In genomic region chr2:49044680-49045079, GRCh38 we compare ENCODE assay signal across 9 cellular contexts.
DNase-seq lines count a peak whose midpoint lies in the region; ATAC-seq, FAIRE-seq and TF ChIP-seq lines count a peak whose summit lies in the region.
"Had no signal": no experiment of that assay in that cellular context is flagged by ENCODE, and none has a peak within 500 bp of the region (broad histone marks: within the 10 kb centered on the region; RNA-seq: fewer than 3 reads in every experiment).

No MANE protein-coding gene starts in this region.

- H3K4ac ChIP-seq in H1 (replicated peaks; ENCODE audit: insufficient read length, low read depth, low read length): no peak overlapping the region
- H3K4ac ChIP-seq in neuronal stem cell (ENCODE audit: low read length): no peak overlapping the region

- H3K79me1 ChIP-seq in H1 (ENCODE audit: low read depth, low read length) (no peaks in the 10 kb centered on the region), neuronal stem cell (ENCODE audit: low read depth, low read length) (no peaks in the 10 kb centered on the region)

- H3K27me3 ChIP-seq in H1 (replicated peaks in 1 of 4; ENCODE audit: control insufficient read depth in 3 of 4, extremely low read depth in 1 of 4, insufficient read depth in 3 of 4, low read length in 3 of 4) (no peaks in the 10 kb centered on the region), neuronal stem cell (ENCODE audit: control insufficient read depth in 3 of 3, insufficient read depth in 3 of 3, low read depth in 1 of 3, low read length in 3 of 3) (no peaks in the 10 kb centered on the region)

- H3K18ac ChIP-seq in H1 (ENCODE audit: extremely low read depth, low read length): no peak overlapping the region
- no peak overlapping the region for H3K18ac ChIP-seq in neuronal stem cell (ENCODE audit: low read length)

- TF ChIP-seq CTCF in H1 (IDR thresholded peaks at IDR 0.05; ENCODE audit: control extremely low read depth in 1 of 3, insufficient read depth in 1 of 3, low read depth in 1 of 3, low read length in 3 of 3): peak in 2 of 3 experiments; percentile 59 to 62; a peak in 3 of 4 replicates

- ATAC-seq in GM19395 (IDR thresholded peaks at IDR 0.05; ENCODE audit: unreplicated experiment) (peak; percentile 54), GM21515 (IDR thresholded peaks at IDR 0.05; ENCODE audit: unreplicated experiment) (no peak)
- ATAC-seq: PC-3 had no signal

- POLR2A ChIA-PET in H1 (lab: Charles Lee; ENCODE audit: partially characterized antibody): no interaction called here

- H3K23me2 ChIP-seq in H1 (ENCODE audit: low read depth, low read length): no peaks in the 10 kb centered on the region; the same call in 1 of the 2 replicates

- CTCF ChIA-PET in H1 (lab: Charles Lee; ENCODE audit: partially characterized antibody): interaction anchor here (0.8 to 2.5 kb wide), 16 partner anchors 9 to 559 kb away, joined by 3 to 13 read pairs (median 3); no protein-coding TSS in a partner anchor

- H2AK5ac ChIP-seq in H1 (ENCODE audit: low read depth, low read length) (no peak overlapping the region), neuronal stem cell (ENCODE audit: low read depth, low read length) (no peak overlapping the region)

- no peaks in the 10 kb centered on the region for H3K79me2 ChIP-seq in H1 (ENCODE audit: control insufficient read depth in 1 of 2, insufficient read depth in 2 of 2, low read length in 2 of 2)

- H2BK20ac ChIP-seq in H1 (ENCODE audit: low read length): no peak overlapping the region

- TF ChIP-seq RAD21 in H1 (IDR thresholded peaks at IDR 0.05 in 1 of 2, conservative IDR thresholded peaks at IDR 0.05 in 1 of 2; ENCODE audit: low read depth in 2 of 2, low read length in 2 of 2): peak; percentile 69 to 75

- TF ChIP-seq EP300 in H1 (IDR thresholded peaks at IDR 0.05; ENCODE audit: borderline replicate concordance in 1 of 2, low read depth in 2 of 2, low read length in 2 of 2): no peak

- H3K4me1 ChIP-seq in H1 (replicated peaks in 1 of 4; ENCODE audit: control insufficient read depth in 3 of 4, insufficient read depth in 4 of 4, low read length in 3 of 4) (peaks cover 0 to 6% (median 3%) of the 10 kb centered on the region in 4 experiments; a peak in 4 of 7 replicates), neuronal stem cell (ENCODE audit: control insufficient read depth in 2 of 2, insufficient read depth in 1 of 2, low read depth in 1 of 2, low read length in 2 of 2) (peaks cover 0 to 5% of the 10 kb centered on the region in 2 donors)

- H2BK12ac ChIP-seq in H1 (ENCODE audit: low read depth, low read length) (no peak overlapping the region), neuronal stem cell (ENCODE audit: low read length) (no peak overlapping the region)

- no peak overlapping the region for H2BK120ac ChIP-seq in H1 (replicated peaks; ENCODE audit: low read depth, low read length)
- H2BK120ac ChIP-seq in neuronal stem cell (ENCODE audit: low read depth, low read length): no peak overlapping the region

- H3K9me3 ChIP-seq in H1 (ENCODE audit: insufficient read depth in 2 of 2, low read depth in 1 of 2, low read length in 1 of 2) (no peaks in the 10 kb centered on the region), neuronal stem cell (replicated peaks in 1 of 2; ENCODE audit: control insufficient read depth in 2 of 2, insufficient read depth in 1 of 2, low read depth in 1 of 2, low read length in 2 of 2) (no peaks in the 10 kb centered on the region)

- H2BK15ac ChIP-seq in H1 (ENCODE audit: low read length) (no peak overlapping the region), neuronal stem cell (ENCODE audit: low read length) (no peak overlapping the region)

- H2BK5ac ChIP-seq in H1 (ENCODE audit: low read depth, low read length) (no peak overlapping the region), neuronal stem cell (ENCODE audit: low read length) (no peak overlapping the region)

- H3K4me3 ChIP-seq in H1 (ENCODE audit: extremely low read depth in 1 of 4, insufficient read depth in 2 of 4, low read depth in 3 of 4, low read length in 4 of 4) (no peak overlapping the region), neuronal stem cell (ENCODE audit: low read length in 2 of 2) (no peak overlapping the region)

- H3K4me2 ChIP-seq in H1 (ENCODE audit: insufficient read depth in 1 of 2, low read depth in 2 of 2, low read length in 2 of 2): no peak overlapping the region; a peak in 1 of 4 replicates
- no peak overlapping the region for H3K4me2 ChIP-seq in neuronal stem cell (ENCODE audit: insufficient read depth, low read length, poor library complexity, severe bottlenecking)

- H3K36me3 ChIP-seq in H1 (ENCODE audit: control insufficient read depth in 2 of 4, insufficient read depth in 4 of 4, low read length in 3 of 4) (no peaks in the 10 kb centered on the region), neuronal stem cell (replicated peaks in 1 of 2; ENCODE audit: control insufficient read depth in 2 of 2, insufficient read depth in 2 of 2, low read length in 2 of 2) (no peaks in the 10 kb centered on the region)

- H2AFZ ChIP-seq in H1 (ENCODE audit: low read length): peak overlapping the region; percentile 86
- H2AFZ ChIP-seq in neuronal stem cell (ENCODE audit: low read length): no peak overlapping the region

- H3K56ac ChIP-seq in H1 (replicated peaks; ENCODE audit: insufficient read length, low read depth, low read length): no peak overlapping the region

- no peak overlapping the region for H3K9ac ChIP-seq in H1 (replicated peaks in 1 of 4; ENCODE audit: extremely low read depth in 1 of 4, low read depth in 3 of 4, low read length in 3 of 4)
- H3K9ac ChIP-seq in neuronal stem cell (ENCODE audit: low read depth, low read length, poor library complexity): no peak overlapping the region

- H4K91ac ChIP-seq in H1 (replicated peaks; ENCODE audit: insufficient read length, low read length) (no peak overlapping the region), neuronal stem cell (ENCODE audit: low read depth, low read length, poor library complexity) (no peak overlapping the region)

- no peak overlapping the region for H3K14ac ChIP-seq in H1 (ENCODE audit: insufficient read length)
- no peak overlapping the region for H3K14ac ChIP-seq in neuronal stem cell (ENCODE audit: low read length)

- H3K23ac ChIP-seq in H1 (ENCODE audit: insufficient read length) (no peak overlapping the region), neuronal stem cell (ENCODE audit: low read depth, low read length, poor library complexity) (no peak overlapping the region)

- H4K5ac ChIP-seq in H1 (ENCODE audit: insufficient read length, low read depth, low read length): no peak overlapping the region

- DNase-seq in NCI-H146 (lab: John Stamatoyannopoulos, UW) (peak; percentile 24), H1 (ENCODE audit: low read depth in 1 of 2, low spot score in 2 of 2) (no peak), neuronal stem cell (ENCODE audit: low spot score) (peak; percentile 32), UCSD-AML1 (lab: John Stamatoyannopoulos, UW; ENCODE audit: unreplicated experiment) (no peak), Ammon's horn (ENCODE audit: low spot score) (no peak)
- DNase-seq: activated naive CD4-positive, alpha-beta T cell; PC-3 had no signal

- H4K20me1 ChIP-seq in H1 (replicated peaks in 1 of 2; ENCODE audit: control insufficient read depth in 1 of 2, insufficient read depth in 2 of 2, low read length in 2 of 2): no peaks in the 10 kb centered on the region

- FAIRE-seq in H1 (lab: Jason Lieb, UNC): peak; percentile 7

- no peak overlapping the region for H3K27ac ChIP-seq in H1 (ENCODE audit: low read depth, low read length)
- H3K27ac ChIP-seq in neuronal stem cell (replicated peaks; ENCODE audit: low read length): no peak overlapping the region

- H4K8ac ChIP-seq in H1 (ENCODE audit: extremely low read depth, insufficient read depth, low read length): no peak overlapping the region
- H4K8ac ChIP-seq in neuronal stem cell (ENCODE audit: low read depth, low read length): no peak overlapping the region

- no peak for TF ChIP-seq POLR2A in H1 (IDR thresholded peaks at IDR 0.05; ENCODE audit: control extremely low read depth in 1 of 2, low read depth in 2 of 2, low read length in 2 of 2)

TF ChIP-seq in H1, 55 proteins besides CTCF, POLR2A, EP300 and RAD21 (continues in another document):
- TF ChIP-seq TAF1 (IDR thresholded peaks at IDR 0.05; ENCODE audit: low read depth, low read length): no peak
- TF ChIP-seq MAFK (IDR thresholded peaks at IDR 0.05; ENCODE audit: low read depth, low read length): no peak

Comparison
In these comparisons a context has a peak if more than half of its experiments do, and no peak if none do; other contexts are left out.
1. DNase-seq: peak in NCI-H146 (single experiment) and neuronal stem cell (single experiment); none in H1 (0 of 2), UCSD-AML1 (single experiment) and Ammon's horn (single experiment).